In the genomic region with DNA sequence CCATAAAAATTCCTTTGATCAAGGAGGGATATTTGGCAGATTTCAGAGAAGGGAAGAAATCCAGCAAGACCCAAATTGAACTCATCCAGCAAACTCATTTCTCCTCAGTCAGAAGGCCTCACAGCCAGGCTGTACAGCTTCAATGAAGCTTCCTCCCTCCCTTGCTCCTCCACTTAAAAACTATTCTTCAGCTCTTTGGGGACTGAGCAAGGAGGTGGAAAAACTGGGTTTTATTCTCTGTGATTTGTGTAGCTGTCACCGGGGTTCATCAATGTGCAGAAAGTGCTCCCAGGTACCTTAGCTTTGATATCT, we compare ENCODE assay signal across 11 cellular contexts.
DNase-seq lines count a peak whose midpoint lies in the region; ATAC-seq, FAIRE-seq and TF ChIP-seq lines count a peak whose summit lies in the region.
"Had no signal": no experiment of that assay in that cellular context is flagged by ENCODE, and none has a peak within 500 bp of the region (broad histone marks: within the 10 kb centered on the region; RNA-seq: fewer than 3 reads in every experiment).

No MANE protein-coding gene starts in this region.

- no peak overlapping the region for H3K27ac ChIP-seq in RWPE2 (ENCODE audit: poor library complexity, severe bottlenecking)
- H3K27ac ChIP-seq: coronary artery, thyroid gland had no signal

- TF ChIP-seq CTCF in RWPE2 (IDR thresholded peaks at IDR 0.05; ENCODE audit: poor library complexity, severe bottlenecking) (no peak), glutamatergic neuron (IDR thresholded peaks at IDR 0.05; ENCODE audit: partially characterized antibody, unreplicated experiment) (no peak)

- H3K27me3 Mint-ChIP-seq in activated T-cell treated with anti-CD3 and anti-CD28 coated beads, Interleukin-2, amount 50 U/mL, for 72 hours (ENCODE audit: low read depth) = peaks cover 80% of the 10 kb centered on the region
- H3K27me3 Mint-ChIP-seq in glutamatergic neuron (ENCODE audit: unreplicated experiment) = peaks cover 15% of the 10 kb centered on the region
- H3K27me3 Mint-ChIP-seq in stimulated activated naive CD8-positive, alpha-beta T cell treated with anti-CD3 and anti-CD28 coated beads, Interleukin-15, Interleukin-2, amounts not matched to agents 100 ng/mL and 50 ng/mL, for 24 hours = peaks cover 76% of the 10 kb centered on the region

- peak overlapping the region; percentile 89 for H3K4me3 Mint-ChIP-seq in activated T-cell treated with anti-CD3 and anti-CD28 coated beads, Interleukin-2, amount 50 U/mL, for 72 hours
- peak overlapping the region; percentile 99 for H3K4me3 Mint-ChIP-seq in glutamatergic neuron (ENCODE audit: unreplicated experiment)
- H3K4me3 Mint-ChIP-seq in stimulated activated naive CD8-positive, alpha-beta T cell treated with anti-CD3 and anti-CD28 coated beads, Interleukin-15, Interleukin-2, amounts not matched to agents 100 ng/mL and 50 ng/mL, for 24 hours = peak overlapping the region; percentile 23

- H3K4me1 ChIP-seq in RWPE2 (ENCODE audit: insufficient read depth, poor library complexity, severe bottlenecking) = no peaks in the 10 kb centered on the region

- peak; percentile 42 to 43 for ATAC-seq in activated T-cell treated with anti-CD3 and anti-CD28 coated beads, Interleukin-2, amount 50 U/mL, for 72 hours (replicated peaks in 1 of 2)
- ATAC-seq in RWPE2 (ENCODE audit: low read depth) (no peak), GM21737 (IDR thresholded peaks at IDR 0.05; ENCODE audit: unreplicated experiment) (no peak), GM21576 (IDR thresholded peaks at IDR 0.05; ENCODE audit: unreplicated experiment) (no peak)

- H3K9me3 ChIP-seq in RWPE2 (ENCODE audit: severe bottlenecking) = peaks cover 3% of the 10 kb centered on the region
- H3K9me3 ChIP-seq: thyroid gland had no signal

- no peaks in the 10 kb centered on the region for H3K36me3 ChIP-seq in RWPE2 (ENCODE audit: low read depth)
- H3K36me3 ChIP-seq: thyroid gland had no signal

- no peak for FAIRE-seq in GM19239 (lab: Jason Lieb, UNC)

- H3K4me3 ChIP-seq in RWPE2 (ENCODE audit: severe bottlenecking) = peak overlapping the region; percentile 54
- H3K4me3 ChIP-seq: thyroid gland had no signal

- H3K27me3 ChIP-seq in RWPE2 (ENCODE audit: insufficient read depth, poor library complexity, severe bottlenecking) = no peaks in the 10 kb centered on the region
- H3K27me3 ChIP-seq: thyroid gland had no signal

- peak overlapping the region; percentile 94 for H3K27ac Mint-ChIP-seq in activated T-cell treated with anti-CD3 and anti-CD28 coated beads, Interleukin-2, amount 50 U/mL, for 72 hours
- no peak overlapping the region for H3K27ac Mint-ChIP-seq in glutamatergic neuron (ENCODE audit: unreplicated experiment)
- no peak overlapping the region for H3K27ac Mint-ChIP-seq in stimulated activated naive CD8-positive, alpha-beta T cell treated with anti-CD3 and anti-CD28 coated beads, Interleukin-15, Interleukin-2, amounts not matched to agents 100 ng/mL and 50 ng/mL, for 24 hours

- H3K4me1 Mint-ChIP-seq in activated T-cell treated with anti-CD3 and anti-CD28 coated beads, Interleukin-2, amount 50 U/mL, for 72 hours (ENCODE audit: low read depth) = peaks cover 12% of the 10 kb centered on the region
- H3K4me1 Mint-ChIP-seq in glutamatergic neuron (ENCODE audit: low read depth, unreplicated experiment) = peaks cover 3% of the 10 kb centered on the region
- peaks cover 14% of the 10 kb centered on the region for H3K4me1 Mint-ChIP-seq in stimulated activated naive CD8-positive, alpha-beta T cell treated with anti-CD3 and anti-CD28 coated beads, Interleukin-15, Interleukin-2, amounts not matched to agents 100 ng/mL and 50 ng/mL, for 24 hours (ENCODE audit: low read depth)

- peaks cover 2 to 4% of the 10 kb centered on the region in 2 donors for H3K9me3 Mint-ChIP-seq in activated T-cell treated with anti-CD3 and anti-CD28 coated beads, Interleukin-2, amount 50 U/mL, for 72 hours
- H3K9me3 Mint-ChIP-seq in glutamatergic neuron (ENCODE audit: unreplicated experiment) = peaks cover 11% of the 10 kb centered on the region
- peaks cover 4% of the 10 kb centered on the region for H3K9me3 Mint-ChIP-seq in stimulated activated naive CD8-positive, alpha-beta T cell treated with anti-CD3 and anti-CD28 coated beads, Interleukin-15, Interleukin-2, amounts not matched to agents 100 ng/mL and 50 ng/mL, for 24 hours

- peaks cover 3 to 4% of the 10 kb centered on the region in 2 donors for H3K36me3 Mint-ChIP-seq in activated T-cell treated with anti-CD3 and anti-CD28 coated beads, Interleukin-2, amount 50 U/mL, for 72 hours (ENCODE audit: insufficient read depth in 2 of 2)
- H3K36me3 Mint-ChIP-seq in glutamatergic neuron (ENCODE audit: unreplicated experiment) = peaks cover 4% of the 10 kb centered on the region
- H3K36me3 Mint-ChIP-seq in stimulated activated naive CD8-positive, alpha-beta T cell treated with anti-CD3 and anti-CD28 coated beads, Interleukin-15, Interleukin-2, amounts not matched to agents 100 ng/mL and 50 ng/mL, for 24 hours (ENCODE audit: low read depth) = no peaks in the 10 kb centered on the region
- H3K36me3 Mint-ChIP-seq: activated CD8-positive, alpha-beta memory T cell treated with anti-CD3 and anti-CD28 coated beads, Interleukin-2, amount 10 ng/mL, durations not matched to agents 7 days and 5 days had no signal

- DNase-seq in activated T-cell treated with anti-CD3 and anti-CD28 coated beads, Interleukin-2, amount 50 U/mL, for 72 hours = no peak
- DNase-seq in activated T-cell treated with anti-CD3 and anti-CD28 coated beads for 4 hours = no peak
- no peak for DNase-seq in RWPE2 (ENCODE audit: low spot score)
- DNase-seq in glutamatergic neuron = no peak
- no peak for DNase-seq in GM19239 (ENCODE audit: insufficient read length, low spot score)

Comparison
In these comparisons a context has a peak if more than half of its experiments do, and no peak if none do; other contexts are left out.
1. ATAC-seq: peak in activated T-cell treated with anti-CD3 and anti-CD28 coated beads, Interleukin-2, amount 50 U/mL, for 72 hours (2 of 2); none in RWPE2 (single experiment), GM21737 (single experiment) and GM21576 (single experiment).
2. H3K4me3 Mint-ChIP-seq: peak in every context shown above with its lines; median percentile 99 in glutamatergic neuron; 89 in activated T-cell treated with anti-CD3 and anti-CD28 coated beads, Interleukin-2, amount 50 U/mL, for 72 hours; 23 in stimulated activated naive CD8-positive, alpha-beta T cell treated with anti-CD3 and anti-CD28 coated beads, Interleukin-15, Interleukin-2, amounts not matched to agents 100 ng/mL and 50 ng/mL, for 24 hours.